8 cellular contexts compared by ENCODE assay signal in the genomic region with DNA sequence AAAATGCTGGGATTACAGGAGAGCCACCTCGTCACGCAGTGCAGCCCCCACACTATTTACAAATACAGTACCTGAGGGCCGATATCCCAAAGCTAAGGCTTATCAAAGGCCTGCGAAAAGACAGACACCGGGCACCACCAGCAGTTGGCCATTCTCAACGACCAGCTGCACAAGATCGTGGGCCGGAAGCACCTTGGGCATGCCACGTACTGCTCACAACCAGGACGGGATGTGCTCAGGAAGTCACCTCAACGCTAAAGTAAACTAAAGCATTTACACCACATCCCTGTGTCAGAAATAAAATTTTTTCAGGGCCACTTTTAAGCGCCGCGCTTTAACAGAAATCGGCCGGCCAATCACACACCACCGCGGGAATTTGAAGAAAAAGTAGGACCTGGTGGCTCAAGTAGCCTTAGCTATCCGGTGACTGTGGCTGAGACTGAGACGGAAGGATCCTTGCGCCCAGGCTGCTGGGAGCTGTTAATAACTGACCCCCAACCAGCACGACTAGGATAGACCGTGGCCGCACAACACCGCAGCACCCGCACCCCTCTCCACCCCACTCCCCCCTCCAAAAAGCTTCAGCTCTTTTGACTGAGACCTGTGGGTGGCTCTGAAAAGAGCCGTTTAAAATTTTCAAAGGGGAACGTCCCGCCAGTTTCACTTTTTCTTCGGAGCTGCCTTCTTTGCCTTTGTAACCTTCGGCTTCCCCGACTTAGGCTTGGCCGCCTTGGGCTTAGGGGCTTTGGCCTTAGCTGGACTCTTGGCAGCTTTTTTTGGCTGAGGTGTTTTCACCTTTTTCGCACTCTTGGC.
DNase-seq lines count a peak whose midpoint lies in the region; ATAC-seq and TF ChIP-seq lines count a peak whose summit lies in the region.

No MANE protein-coding gene starts in this region.

- intact Hi-C loops in CD8-positive, alpha-beta T cell (cut with DNase I, micrococcal nuclease), result loop anchor here (1.0 to 10.0 kb wide), 8 partner anchors 10 to 49 kb away; a partner anchor contains a TSS

- peak; percentile 50 to 81 (median 63) for DNase-seq in CD8-positive, alpha-beta T cell
- peak; percentile 63 for DNase-seq in GM20000 (ENCODE audit: low spot score)
- peak in 60 of 76 experiments; percentile 57 to 92 (median 80) for DNase-seq in HUDEP-2 (lab: John Stamatoyannopoulos, UW; ENCODE audit: unreplicated experiment in 76 of 76)
- peak; percentile 71 for DNase-seq in UCSD-AML1 (lab: John Stamatoyannopoulos, UW; ENCODE audit: unreplicated experiment)
- peak; percentile 56 for DNase-seq in cerebellum (ENCODE audit: low spot score)
- DNase-seq in left lobe of liver (ENCODE audit: low spot score), result no peak
- peak; percentile 52 to 75 for DNase-seq in stimulated activated CD4-positive, alpha-beta T cell treated with anti-CD3 and anti-CD28 coated beads, Interleukin-4, amount 100 ng/mL, for 48 hours (ENCODE audit: low read depth in 2 of 2)
- DNase-seq in HuH-7.5 (ENCODE audit: low spot score), result no peak

- peaks cover 5% of the 10 kb centered on the region for H3K36me3 Mint-ChIP-seq in CD8-positive, alpha-beta T cell

- ATAC-seq in CD8-positive, alpha-beta T cell, result peak; percentile 65
- peak; percentile 65 for ATAC-seq in left lobe of liver

- H3K27ac ChIP-seq in CD8-positive, alpha-beta T cell (ENCODE audit: low read depth, low read length), result peak overlapping the region; percentile 92

- peak overlapping the region; percentile 85 for H3K4me3 Mint-ChIP-seq in CD8-positive, alpha-beta T cell

- peak overlapping the region; percentile 93 for H3K27ac Mint-ChIP-seq in CD8-positive, alpha-beta T cell

- no peaks in the 10 kb centered on the region for H3K27me3 Mint-ChIP-seq in CD8-positive, alpha-beta T cell (ENCODE audit: low read depth)

- peak overlapping the region; percentile 66 for H3K4me3 ChIP-seq in CD8-positive, alpha-beta T cell (ENCODE audit: low read depth, low read length)

- POLR2A ChIA-PET in CD8-positive, alpha-beta T cell (lab: Charles Lee), result interaction anchor here (0.6 to 7.2 kb wide), 67 partner anchors 9 to 1659 kb away, joined by 3 to 450 read pairs (median 5); partner anchors contain the start of gene HMGN4

- CTCF ChIA-PET in CD8-positive, alpha-beta T cell (lab: Charles Lee), result interaction anchor here (0.6 to 3.4 kb wide), 14 partner anchors 10 to 912 kb away, joined by 3 to 24 read pairs (median 4); a partner anchor contains a TSS

- H3K4me1 Mint-ChIP-seq in CD8-positive, alpha-beta T cell (ENCODE audit: low read depth), result peaks cover 31% of the 10 kb centered on the region

- no peaks in the 10 kb centered on the region for H3K36me3 ChIP-seq in CD8-positive, alpha-beta T cell (ENCODE audit: insufficient read depth, low read length)

- H3K9me3 ChIP-seq in CD8-positive, alpha-beta T cell (ENCODE audit: low read length), result no peaks in the 10 kb centered on the region

- H3K9me3 Mint-ChIP-seq in CD8-positive, alpha-beta T cell, result no peaks in the 10 kb centered on the region

- H3K27me3 ChIP-seq in CD8-positive, alpha-beta T cell (ENCODE audit: insufficient read depth, low read length), result no peaks in the 10 kb centered on the region

- peaks cover 14% of the 10 kb centered on the region for H3K4me1 ChIP-seq in CD8-positive, alpha-beta T cell (ENCODE audit: insufficient read depth, low read length)

- no peak for TF ChIP-seq CTCF in CD8-positive, alpha-beta T cell (IDR thresholded peaks at IDR 0.05)
- TF ChIP-seq CTCF in GM20000 (IDR thresholded peaks at IDR 0.05; ENCODE audit: extremely low read depth, missing control alignments), result no peak

Comparison
In these comparisons a context has a peak if more than half of its experiments do, and no peak if none do; other contexts are left out.
1. DNase-seq: peak in CD8-positive, alpha-beta T cell (7 of 7), GM20000 (single experiment), HUDEP-2 (60 of 76), UCSD-AML1 (single experiment), cerebellum (single experiment) and stimulated activated CD4-positive, alpha-beta T cell treated with anti-CD3 and anti-CD28 coated beads, Interleukin-4, amount 100 ng/mL, for 48 hours (2 of 2); none in left lobe of liver (single experiment) and HuH-7.5 (single experiment).